28 cellular contexts compared by ENCODE assay signal in the genomic region with DNA sequence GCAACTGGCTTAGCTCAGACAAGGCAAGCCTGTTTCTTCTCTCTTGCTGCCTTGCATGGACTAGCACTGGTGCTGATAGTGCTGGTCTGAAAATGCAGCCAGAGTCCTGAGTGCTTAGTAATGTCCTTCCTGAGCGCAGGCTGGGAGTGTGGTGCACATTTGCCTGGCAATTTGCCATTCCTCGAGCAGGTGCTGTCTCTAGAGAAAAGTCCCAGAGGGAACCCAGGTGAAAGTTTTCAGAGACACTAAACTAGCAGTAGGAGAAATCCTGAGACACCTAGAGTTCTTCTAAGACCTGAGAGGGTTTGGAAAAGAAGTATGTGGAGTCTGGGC. TPM values are rescaled to one million over a fixed set of nuclear protein-coding genes. Genes with fewer than 3 reads are reported as not detected.
DNase-seq lines count a peak whose midpoint lies in the region; ATAC-seq, FAIRE-seq and TF ChIP-seq lines count a peak whose summit lies in the region.
"Had no signal": no experiment of that assay in that cellular context is flagged by ENCODE, and none has a peak within 500 bp of the region (broad histone marks: within the 10 kb centered on the region; RNA-seq: fewer than 3 reads in every experiment).

No MANE protein-coding gene starts in this region.

- no peak overlapping the region for H3K9ac ChIP-seq in kidney (ENCODE audit: low read length in 2 of 2)

- ATAC-seq in left ventricle myocardium superior (peak; percentile 50), Right ventricle myocardium superior (ENCODE audit: poor library complexity) (no peak), upper lobe of right lung (peak; percentile 11), right lobe of liver (no peak)
- ATAC-seq: esophagus mucosa; psoas muscle; SK-N-SH treated with all-trans-retinoic acid at 6 μM for 48 hours; stimulated activated naive B cell treated with anti-CD40 and anti-IgM and Interleukin-4, amounts not matched to agents 10 μg/mL and 1 μg/mL and 100 μg/mL, for 72 hours had no signal

- H3K9me3 ChIP-seq in upper lobe of right lung (no peaks in the 10 kb centered on the region), right lobe of liver (no peaks in the 10 kb centered on the region), kidney (ENCODE audit: control insufficient read depth in 1 of 2, low read length in 2 of 2) (no peaks in the 10 kb centered on the region)
- no peaks in the 10 kb centered on the region for H3K9me3 ChIP-seq in effector memory CD4-positive, alpha-beta T cell (ENCODE audit: control insufficient read depth, low read length)
- H3K9me3 ChIP-seq: HAP-1, MG63, neutrophil, psoas muscle had no signal

- H3K36me3 ChIP-seq in upper lobe of right lung (no peaks in the 10 kb centered on the region), right lobe of liver (no peaks in the 10 kb centered on the region), kidney (ENCODE audit: control insufficient read depth in 1 of 2, insufficient read depth in 2 of 2, low read length in 2 of 2) (no peaks in the 10 kb centered on the region)
- no peaks in the 10 kb centered on the region for H3K36me3 ChIP-seq in effector memory CD4-positive, alpha-beta T cell (ENCODE audit: control insufficient read depth, insufficient read depth, low read length)
- H3K36me3 ChIP-seq: HAP-1, MG63, neutrophil had no signal

- TF ChIP-seq POLR2A in right lobe of liver (IDR thresholded peaks at IDR 0.05) = no peak

- DNase-seq in left ventricle myocardium superior (no peak), Right ventricle myocardium superior (no peak), NCI-H2107 (lab: John Stamatoyannopoulos, UW) (peak; percentile 23), kidney tubule cell (ENCODE audit: low spot score) (peak; percentile 30), upper lobe of right lung (no peak), right lobe of liver (no peak), kidney (no peak)
- DNase-seq in effector memory CD4-positive, alpha-beta T cell = no peak
- DNase-seq: activated CD4-positive, alpha-beta memory T cell treated with anti-CD3 and anti-CD28 coated beads for 36 hours; activated naive CD4-positive, alpha-beta T cell treated with Interleukin-2 at 50 U/mL for 16 hours; activated T-cell treated with anti-CD3 and anti-CD28 coated beads, Interleukin-2, amount 50 U/mL, for 1 hour; CD4-positive, alpha-beta memory T cell; GF-D8; immature natural killer cell; MG63; NCI-H1436 treated with DMSO at 0.1 percent for 48 hours; NCI-H446 treated with DMSO at 0.1 percent for 48 hours; psoas muscle; stimulated activated CD4-positive, alpha-beta T cell treated with anti-CD3 and anti-CD28 coated beads, Interleukin-2, amount 100 ng/mL, for 48 hours; stimulated activated naive B cell treated with anti-CD40 and anti-IgM and Interleukin-4, amounts not matched to agents 10 μg/mL and 1 μg/mL and 100 μg/mL, for 72 hours had no signal

- FAIRE-seq in kidney (lab: Jason Lieb, UNC) = no peak
- FAIRE-seq: frontal cortex had no signal

- H3K4me3 ChIP-seq in upper lobe of right lung (peak overlapping the region; percentile 43), right lobe of liver (no peak overlapping the region), kidney (ENCODE audit: low read length in 2 of 2) (no peak overlapping the region)
- H3K4me3 ChIP-seq in effector memory CD4-positive, alpha-beta T cell (ENCODE audit: insufficient read depth, low read depth, low read length, poor library complexity, severe bottlenecking) = no peak overlapping the region
- H3K4me3 ChIP-seq: HAP-1, hepatocyte, MG63, psoas muscle, smooth muscle cell had no signal

- no peak for TF ChIP-seq CTCF in upper lobe of right lung (IDR thresholded peaks at IDR 0.05)
- TF ChIP-seq CTCF in right lobe of liver (IDR thresholded peaks at IDR 0.05) = no peak
- no peak for TF ChIP-seq CTCF in kidney (IDR thresholded peaks at IDR 0.05; ENCODE audit: borderline replicate concordance, extremely low read depth, insufficient read depth)

- H3K27ac ChIP-seq in upper lobe of right lung = peak overlapping the region; percentile 79
- no peak overlapping the region for H3K27ac ChIP-seq in right lobe of liver
- no peak overlapping the region for H3K27ac ChIP-seq in effector memory CD4-positive, alpha-beta T cell (ENCODE audit: insufficient read depth, low read length, poor library complexity, severe bottlenecking)
- H3K27ac ChIP-seq in kidney (ENCODE audit: low read depth in 2 of 2, low read length in 2 of 2) = no peak overlapping the region
- H3K27ac ChIP-seq: hepatocyte, neutrophil, psoas muscle had no signal

- no peaks in the 10 kb centered on the region for H3K4me1 ChIP-seq in upper lobe of right lung
- H3K4me1 ChIP-seq in right lobe of liver = no peaks in the 10 kb centered on the region
- H3K4me1 ChIP-seq in effector memory CD4-positive, alpha-beta T cell (ENCODE audit: control insufficient read depth, insufficient read depth, low read length, poor library complexity, severe bottlenecking) = no peaks in the 10 kb centered on the region
- H3K4me1 ChIP-seq in kidney (ENCODE audit: control insufficient read depth in 1 of 2, insufficient read depth in 1 of 2, low read depth in 1 of 2, low read length in 2 of 2) = no peaks in the 10 kb centered on the region
- H3K4me1 ChIP-seq: psoas muscle had no signal

- intact Hi-C loops in left ventricle myocardium superior (cut with micrococcal nuclease) (no loop called here), Right ventricle myocardium superior (cut with DNase I) (no loop called here), upper lobe of right lung (cut with DNase I) (no loop called here), right lobe of liver (cut with DNase I) (no loop called here), kidney (cut with DNase I) (no loop called here)

- H3K27me3 ChIP-seq in upper lobe of right lung (no peaks in the 10 kb centered on the region), right lobe of liver (no peaks in the 10 kb centered on the region)
- H3K27me3 ChIP-seq in effector memory CD4-positive, alpha-beta T cell (replicated peaks; ENCODE audit: control insufficient read depth, insufficient read depth, low read length, poor library complexity, severe bottlenecking) = no peaks in the 10 kb centered on the region
- H3K27me3 ChIP-seq: hepatocyte, neutrophil had no signal

- WGBS in right lobe of liver (ENCODE audit: insufficient coverage, low coverage, low lambda C conversion rate, missing lambda C conversion rate) = 20% methylated on average over 1 of the region's 2 CpGs

RNA-seq across cellular contexts. Expression of a gene that starts 1.9 kb away (rescaled TPM):
- total RNA-seq in left ventricle myocardium superior (0.69 TPM), Right ventricle myocardium superior (0.81 TPM), upper lobe of right lung (780 TPM), right lobe of liver (under 1 TPM in 3 of 6 experiments, not detected in 3; 0.35 to 0.59 (median 0.51) TPM), kidney (1.7 TPM)
- polyA plus RNA-seq in kidney (ENCODE audit: insufficient read depth, low read depth, low replicate concordance) = 1.7 TPM
- total RNA-seq: CD4-positive, alpha-beta memory T cell had no signal
- polyA plus RNA-seq: CD4-positive, alpha-beta memory T cell; IgD-negative memory B cell; immature natural killer cell had no signal

Comparison
In these comparisons a context has a peak if more than half of its experiments do, and no peak if none do; other contexts are left out.
1. ATAC-seq: peak in left ventricle myocardium superior (single experiment) and upper lobe of right lung (single experiment); none in Right ventricle myocardium superior (single experiment) and right lobe of liver (0 of 4).
2. DNase-seq: peak in NCI-H2107 (single experiment) and kidney tubule cell (single experiment); none in left ventricle myocardium superior (single experiment), Right ventricle myocardium superior (single experiment), upper lobe of right lung (single experiment), right lobe of liver (0 of 3), effector memory CD4-positive, alpha-beta T cell (0 of 3) and kidney (single experiment).
3. RNA of a gene that starts 1.9 kb away (total RNA-seq): 780 TPM in upper lobe of right lung (single experiment); 1.7 TPM in kidney (single experiment), 0.81 TPM in Right ventricle myocardium superior (single experiment), 0.69 TPM in left ventricle myocardium superior (single experiment) and 0.35 to 0.59 TPM in right lobe of liver; every median in the first group is over 100 times any median in the second.